9 cellular contexts compared by ENCODE assay signal in the genomic region with DNA sequence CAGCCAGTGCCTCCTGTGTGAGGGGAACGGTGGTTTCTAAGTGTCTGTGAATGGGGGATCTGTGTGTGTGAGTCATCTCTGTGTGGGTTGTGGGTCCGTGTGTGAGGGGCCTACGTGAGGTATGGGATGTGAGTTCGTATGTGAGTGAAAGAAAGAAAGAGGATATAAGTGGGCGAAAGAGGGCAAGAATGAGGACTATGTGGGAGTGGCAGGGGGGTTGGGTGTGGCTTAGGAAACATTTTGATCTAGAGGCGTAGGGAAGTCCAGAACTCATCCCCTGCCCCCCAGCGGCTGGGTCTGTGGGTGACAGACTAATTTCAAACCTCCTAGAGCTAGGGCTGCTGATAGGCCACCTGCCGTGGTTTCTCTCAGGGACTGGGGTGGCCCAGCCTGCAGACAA. TPM values are rescaled to one million over a fixed set of nuclear protein-coding genes. Genes with fewer than 3 reads are reported as not detected.
DNase-seq lines count a peak whose midpoint lies in the region; ATAC-seq and TF ChIP-seq lines count a peak whose summit lies in the region.
"Had no signal": no experiment of that assay in that cellular context is flagged by ENCODE, and none has a peak within 500 bp of the region (broad histone marks: within the 10 kb centered on the region; RNA-seq: fewer than 3 reads in every experiment).

No MANE protein-coding gene starts in this region.

- intact Hi-C loops in CD4-positive, alpha-beta T cell (cut with DNase I, micrococcal nuclease) = no loop called here

- no peak overlapping the region for H3K27ac Mint-ChIP-seq in CD4-positive, alpha-beta T cell
- peak overlapping the region in 1 of 2 donors; percentile 12 for H3K27ac Mint-ChIP-seq in stimulated activated naive CD8-positive, alpha-beta T cell treated with anti-CD3 and anti-CD28 coated beads, Interleukin-15, amount 100 ng/mL, for 72 hours

- no peak for DNase-seq in CD4-positive, alpha-beta T cell
- DNase-seq in Karpas-422 (peak; percentile 79), T1000 (lab: John Stamatoyannopoulos, UW) (no peak), NCI-H82 (lab: John Stamatoyannopoulos, UW) (no peak), DMS153 (lab: John Stamatoyannopoulos, UW) (no peak)
- DNase-seq in activated naive CD4-positive, alpha-beta T cell treated with anti-CD3 and anti-CD28 coated beads, Interleukin-2, amount 50 U/mL, for 16 hours = peak; percentile 45
- DNase-seq in stimulated activated naive CD8-positive, alpha-beta T cell treated with anti-CD3 and anti-CD28 coated beads, Interleukin-15, amount 100 ng/mL, for 72 hours = peak; percentile 74 to 85

- peaks cover 5% of the 10 kb centered on the region for H3K79me2 ChIP-seq in Karpas-422 (ENCODE audit: low read length)

- H3K9me2 ChIP-seq in Karpas-422 (replicated peaks; ENCODE audit: insufficient read depth, low read length) = no peaks in the 10 kb centered on the region

- H3K4me2 ChIP-seq in Karpas-422 (ENCODE audit: low read depth, low read length, poor library complexity, severe bottlenecking) = peak overlapping the region; percentile 9

- peaks cover 89% of the 10 kb centered on the region for H3K36me3 Mint-ChIP-seq in CD4-positive, alpha-beta T cell (ENCODE audit: low read depth)

- H3K36me3 ChIP-seq in Karpas-422 (ENCODE audit: insufficient read depth, low read length) = peaks cover 14% of the 10 kb centered on the region; the same call in 1 of the 2 replicates

- CTCF ChIA-PET in CD4-positive, alpha-beta T cell (lab: Charles Lee) = no interaction called here

- no peaks in the 10 kb centered on the region for H4K20me1 ChIP-seq in Karpas-422 (ENCODE audit: insufficient read depth, low read depth, low read length)

- ATAC-seq in CD4-positive, alpha-beta T cell (ENCODE audit: poor library complexity) = peak; percentile 43
- ATAC-seq in GM21515 (IDR thresholded peaks at IDR 0.05; ENCODE audit: unreplicated experiment) = peak; percentile 87
- ATAC-seq in stimulated activated naive CD8-positive, alpha-beta T cell treated with anti-CD3 and anti-CD28 coated beads, Interleukin-15, amount 100 ng/mL, for 72 hours = peak; percentile 95

- H3K4me3 ChIP-seq in Karpas-422 (ENCODE audit: low read length) = no peak overlapping the region; the same call in 1 of the 2 replicates
- H3K4me3 ChIP-seq: BLaER1 treated with 17β-estradiol and CSF1 and Interleukin-3, amounts not matched to agents 10 nM and 100 nM had no signal

- 0 out of 2 replicates have a peak overlapping the region, but pooled peaks have one; percentile 34 for H2AFZ ChIP-seq in Karpas-422 (ENCODE audit: low read length)

- H3K27me3 ChIP-seq in CD4-positive, alpha-beta T cell (ENCODE audit: control insufficient read depth, insufficient read depth, low read length) = no peaks in the 10 kb centered on the region
- H3K27me3 ChIP-seq in Karpas-422 (ENCODE audit: low read length) = no peaks in the 10 kb centered on the region
- H3K27me3 ChIP-seq: BLaER1 treated with 17β-estradiol and CSF1 and Interleukin-3, amounts not matched to agents 10 nM and 100 nM had no signal

- H3K27me3 Mint-ChIP-seq in CD4-positive, alpha-beta T cell = no peaks in the 10 kb centered on the region
- H3K27me3 Mint-ChIP-seq in stimulated activated naive CD8-positive, alpha-beta T cell treated with anti-CD3 and anti-CD28 coated beads, Interleukin-15, amount 100 ng/mL, for 72 hours = no peaks in the 10 kb centered on the region

- POLR2A ChIA-PET in CD4-positive, alpha-beta T cell (lab: Charles Lee) = interaction anchor here (1.6 kb wide), 1 partner anchor 35 kb away, joined by 4 read pairs; a partner anchor contains a TSS

- no peaks in the 10 kb centered on the region for H3K9me3 ChIP-seq in CD4-positive, alpha-beta T cell (ENCODE audit: control insufficient read depth, low read length)
- H3K9me3 ChIP-seq in Karpas-422 (ENCODE audit: low read length) = no peaks in the 10 kb centered on the region
- H3K9me3 ChIP-seq: BLaER1 treated with 17β-estradiol and CSF1 and Interleukin-3, amounts not matched to agents 10 nM and 100 nM had no signal

- H3K9me3 Mint-ChIP-seq in CD4-positive, alpha-beta T cell = no peaks in the 10 kb centered on the region
- no peaks in the 10 kb centered on the region for H3K9me3 Mint-ChIP-seq in stimulated activated naive CD8-positive, alpha-beta T cell treated with anti-CD3 and anti-CD28 coated beads, Interleukin-15, amount 100 ng/mL, for 72 hours

- peaks cover 25% of the 10 kb centered on the region for H3K4me1 Mint-ChIP-seq in CD4-positive, alpha-beta T cell (ENCODE audit: low read depth)
- H3K4me1 Mint-ChIP-seq in stimulated activated naive CD8-positive, alpha-beta T cell treated with anti-CD3 and anti-CD28 coated beads, Interleukin-15, amount 100 ng/mL, for 72 hours = peaks cover 39% of the 10 kb centered on the region

- no peak for TF ChIP-seq CTCF in CD4-positive, alpha-beta T cell (IDR thresholded peaks at IDR 0.05)

- H3K27ac ChIP-seq in CD4-positive, alpha-beta T cell (ENCODE audit: low read depth, low read length) = no peak overlapping the region
- no peak overlapping the region for H3K27ac ChIP-seq in Karpas-422 (ENCODE audit: low read length)
- H3K27ac ChIP-seq: BLaER1 treated with 17β-estradiol and CSF1 and Interleukin-3, amounts not matched to agents 10 nM and 100 nM had no signal

- no peak overlapping the region for H3K9ac ChIP-seq in Karpas-422 (ENCODE audit: low read length)
- H3K9ac ChIP-seq: BLaER1 treated with 17β-estradiol and CSF1 and Interleukin-3, amounts not matched to agents 10 nM and 100 nM had no signal

- no peak overlapping the region for H3K4me3 Mint-ChIP-seq in CD4-positive, alpha-beta T cell
- peak overlapping the region; percentile 10 to 13 for H3K4me3 Mint-ChIP-seq in stimulated activated naive CD8-positive, alpha-beta T cell treated with anti-CD3 and anti-CD28 coated beads, Interleukin-15, amount 100 ng/mL, for 72 hours

- H3K4me1 ChIP-seq in Karpas-422 (ENCODE audit: low read length) = peaks cover 11% of the 10 kb centered on the region

RNA-seq across cellular contexts. Expression of a gene that starts 35.5 kb away (rescaled TPM):
- total RNA-seq in CD4-positive, alpha-beta T cell = 1 to 10 TPM; 7.3 to 7.6 TPM
- total RNA-seq in Karpas-422 (2014; rRNA removed; shearing (Covaris generic); ENCODE audit: low replicate concordance) = 14.5 and 19.0 TPM in 2 replicates

Comparison
In these comparisons a context has a peak if more than half of its experiments do, and no peak if none do; other contexts are left out.
1. ATAC-seq: peak in every context shown above with its lines; median percentile 95 in stimulated activated naive CD8-positive, alpha-beta T cell treated with anti-CD3 and anti-CD28 coated beads, Interleukin-15, amount 100 ng/mL, for 72 hours; 87 in GM21515; 43 in CD4-positive, alpha-beta T cell.
2. DNase-seq: peak in Karpas-422 (single experiment), activated naive CD4-positive, alpha-beta T cell treated with anti-CD3 and anti-CD28 coated beads, Interleukin-2, amount 50 U/mL, for 16 hours (single experiment) and stimulated activated naive CD8-positive, alpha-beta T cell treated with anti-CD3 and anti-CD28 coated beads, Interleukin-15, amount 100 ng/mL, for 72 hours (2 of 2); none in CD4-positive, alpha-beta T cell (0 of 10), T1000 (single experiment), NCI-H82 (single experiment) and DMS153 (single experiment).